ENCODE assay signal across 9 cellular contexts in the genomic region with DNA sequence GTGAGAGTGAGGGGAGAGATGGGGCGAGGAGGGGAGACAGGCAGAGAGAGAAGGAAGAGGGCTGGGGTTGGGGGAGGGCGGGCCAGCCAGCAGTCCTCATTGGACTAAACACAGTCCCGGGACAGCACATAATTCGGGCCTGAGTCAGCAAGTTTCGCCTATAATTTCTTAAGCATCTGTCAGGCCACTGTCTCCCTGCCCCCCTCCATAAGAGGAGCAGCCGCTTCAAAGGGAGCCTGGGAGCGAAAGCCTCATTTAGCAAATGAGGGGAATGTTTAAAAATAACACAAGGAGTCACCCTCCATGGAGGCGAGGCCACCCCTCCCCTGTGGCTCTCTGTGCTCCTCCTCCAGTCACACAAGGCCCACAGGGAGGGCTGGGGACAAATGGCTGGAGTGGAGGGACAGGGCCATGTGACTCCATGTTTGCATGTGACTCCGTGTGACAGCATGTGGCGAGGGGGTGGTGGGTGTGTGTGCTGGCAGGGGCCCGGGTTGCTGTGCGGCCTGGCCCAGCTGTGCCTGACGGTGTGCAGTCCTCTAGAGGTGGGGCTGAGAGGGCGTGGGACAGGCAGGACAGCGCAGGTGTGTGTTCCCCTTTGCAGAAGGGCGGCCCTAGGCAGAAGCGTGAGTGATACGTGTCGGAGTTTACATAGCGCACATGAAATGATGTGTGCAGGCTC.
DNase-seq lines count a peak whose midpoint lies in the region; ATAC-seq, FAIRE-seq and TF ChIP-seq lines count a peak whose summit lies in the region.
"Had no signal": no experiment of that assay in that cellular context is flagged by ENCODE, and none has a peak within 500 bp of the region (broad histone marks: within the 10 kb centered on the region; RNA-seq: fewer than 3 reads in every experiment).

No MANE protein-coding gene starts in this region.

- no peak for TF ChIP-seq CTCF in pancreas (IDR thresholded peaks at IDR 0.05)
- no peak for TF ChIP-seq CTCF in GM13976 (IDR thresholded peaks at IDR 0.05; ENCODE audit: borderline replicate concordance, control extremely low read depth, extremely low read depth, insufficient read depth, missing control alignments)

- in situ Hi-C loops in GM13976 (cut with MboI; ENCODE audit: low sequenced_read_pairs, unreplicated experiment), result no loop called here

- WGBS in pancreas, 2 donors, result 73 to 75% methylated on average over 20 of the region's 20 CpGs

- intact Hi-C loops in pancreas (cut with DNase I), result no loop called here

- H3K36me3 ChIP-seq in pancreas, result no peaks in the 10 kb centered on the region
- H3K36me3 ChIP-seq in effector memory CD4-positive, alpha-beta T cell (ENCODE audit: control insufficient read depth, insufficient read depth, low read length), result no peaks in the 10 kb centered on the region

- H3K27ac ChIP-seq in pancreas, result no peak overlapping the region
- no peak overlapping the region for H3K27ac ChIP-seq in effector memory CD4-positive, alpha-beta T cell (ENCODE audit: insufficient read depth, low read length, poor library complexity, severe bottlenecking)

- FAIRE-seq in pancreas (lab: Jason Lieb, UNC), result no peak

- H3K4me3 ChIP-seq in pancreas, result no peak overlapping the region
- no peak overlapping the region for H3K4me3 ChIP-seq in effector memory CD4-positive, alpha-beta T cell (ENCODE audit: insufficient read depth, low read depth, low read length, poor library complexity, severe bottlenecking)

- peak; percentile 95 for DNase-seq in EL
- peak; percentile 40 for DNase-seq in NCI-H510A (lab: John Stamatoyannopoulos, UW)
- DNase-seq in fibroblast of the conjunctiva (ENCODE audit: low read depth), result peak; percentile 64
- peak in 2 of 6 donors; percentile 20 to 65 for DNase-seq in pancreas
- DNase-seq in MV-4-11 (lab: John Stamatoyannopoulos, UW), result no peak
- no peak for DNase-seq in GM13976 (ENCODE audit: low spot score)
- DNase-seq in effector memory CD4-positive, alpha-beta T cell, result no peak
- DNase-seq: activated CD4-positive, alpha-beta T cell treated with anti-CD3 and anti-CD28 coated beads, Interleukin-2, amount 10 ng/mL, durations not matched to agents 24 days and 14 days had no signal

- H3K4me1 ChIP-seq in pancreas, result no peaks in the 10 kb centered on the region
- H3K4me1 ChIP-seq in effector memory CD4-positive, alpha-beta T cell (ENCODE audit: control insufficient read depth, insufficient read depth, low read length, poor library complexity, severe bottlenecking), result no peaks in the 10 kb centered on the region

- H3K27me3 ChIP-seq in pancreas, result no peaks in the 10 kb centered on the region
- no peaks in the 10 kb centered on the region for H3K27me3 ChIP-seq in effector memory CD4-positive, alpha-beta T cell (replicated peaks; ENCODE audit: control insufficient read depth, insufficient read depth, low read length, poor library complexity, severe bottlenecking)

- ATAC-seq in pancreas (peak in 3 of 4 donors; percentile 58 to 85 (median 81)), HG03521 (IDR thresholded peaks at IDR 0.05; ENCODE audit: unreplicated experiment) (no peak)

- no peaks in the 10 kb centered on the region for H3K9me3 ChIP-seq in pancreas
- no peaks in the 10 kb centered on the region for H3K9me3 ChIP-seq in effector memory CD4-positive, alpha-beta T cell (ENCODE audit: control insufficient read depth, low read length)

Comparison
In these comparisons a context has a peak if more than half of its experiments do, and no peak if none do; other contexts are left out.
1. DNase-seq: peak in EL (single experiment), NCI-H510A (single experiment) and fibroblast of the conjunctiva (single experiment); none in MV-4-11 (single experiment), GM13976 (single experiment) and effector memory CD4-positive, alpha-beta T cell (0 of 3).